Comparison of ENCODE assay signal across 16 cellular contexts in the genomic region with DNA sequence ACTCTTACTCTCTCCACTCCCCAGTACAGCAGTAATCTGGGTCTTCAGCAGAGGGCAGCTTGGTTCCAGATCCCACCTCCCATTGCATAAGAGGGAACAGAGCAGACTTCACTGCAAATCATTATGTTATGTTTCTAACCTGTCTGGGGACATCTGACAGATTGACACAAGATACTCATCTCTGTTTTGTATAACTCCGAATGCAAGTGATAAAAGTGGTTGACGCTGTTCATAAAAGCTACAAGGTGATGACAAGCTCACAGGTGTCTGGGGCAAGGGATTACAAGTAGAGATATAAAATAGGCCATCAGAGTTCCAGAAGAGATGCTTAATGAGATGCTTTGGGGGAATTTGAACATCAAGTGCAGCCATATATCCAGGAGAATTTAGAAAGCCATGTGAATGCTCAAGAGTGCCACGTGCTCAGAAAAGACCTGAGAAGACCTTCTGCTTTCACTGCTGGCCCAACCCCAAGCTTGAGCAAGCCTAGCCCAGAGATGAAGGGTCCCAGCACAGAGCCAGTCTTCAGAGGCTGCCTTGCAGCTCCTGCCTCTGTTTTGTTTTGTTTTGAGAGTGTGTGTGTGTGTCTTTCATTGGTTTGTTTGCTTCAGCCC.
DNase-seq lines count a peak whose midpoint lies in the region; ATAC-seq, FAIRE-seq and TF ChIP-seq lines count a peak whose summit lies in the region.
"Had no signal": no experiment of that assay in that cellular context is flagged by ENCODE, and none has a peak within 500 bp of the region (broad histone marks: within the 10 kb centered on the region; RNA-seq: fewer than 3 reads in every experiment).

No MANE protein-coding gene starts in this region.

- H3K4me3 ChIP-seq in HepG2 (replicated peaks in 1 of 3; ENCODE audit: insufficient read depth in 1 of 3, low read depth in 2 of 3, low read length in 3 of 3) = no peak overlapping the region
- no peak overlapping the region for H3K4me3 ChIP-seq in right lobe of liver
- no peak overlapping the region for H3K4me3 ChIP-seq in neural cell (ENCODE audit: low read length)
- H3K4me3 ChIP-seq: BLaER1 treated with 17β-estradiol and CSF1 and Interleukin-3, amounts not matched to agents 10 nM and 100 nM had no signal

- TF ChIP-seq CTCF in HepG2 (CRISPR knock-in tag; IDR thresholded peaks at IDR 0.05) (no peak), right lobe of liver (IDR thresholded peaks at IDR 0.05) (no peak), neural cell (IDR thresholded peaks at IDR 0.05; ENCODE audit: poor library complexity, severe bottlenecking) (no peak), progenitor cell of endocrine pancreas (IDR thresholded peaks at IDR 0.05; ENCODE audit: unreplicated experiment) (no peak)

- no peaks in the 10 kb centered on the region for H3K9me3 Mint-ChIP-seq in progenitor cell of endocrine pancreas (ENCODE audit: low read depth)
- peaks cover 3 to 35% (median 9%) of the 10 kb centered on the region in 6 donors for H3K9me3 Mint-ChIP-seq in immature natural killer cell
- H3K9me3 Mint-ChIP-seq: HFFc6 had no signal

- H3K36me3 ChIP-seq in HepG2 (replicated peaks in 1 of 2; ENCODE audit: control insufficient read depth in 1 of 2, insufficient read depth in 2 of 2, low read length in 2 of 2) (no peaks in the 10 kb centered on the region), right lobe of liver (no peaks in the 10 kb centered on the region), neural cell (ENCODE audit: insufficient read depth, low read length) (no peaks in the 10 kb centered on the region)
- H3K36me3 ChIP-seq: BLaER1 treated with 17β-estradiol and CSF1 and Interleukin-3, amounts not matched to agents 10 nM and 100 nM had no signal

- TF ChIP-seq EP300 in HepG2 (IDR thresholded peaks at IDR 0.05; ENCODE audit: low read depth in 2 of 2, low read length in 2 of 2) (no peak), HepG2 (CRISPR knock-in tag; IDR thresholded peaks at IDR 0.05; ENCODE audit: borderline replicate concordance) (no peak), neural cell (conservative IDR thresholded peaks at IDR 0.05; ENCODE audit: poor library complexity, severe bottlenecking) (peak; percentile 66)

- no peaks in the 10 kb centered on the region for H3K79me2 ChIP-seq in HepG2 (ENCODE audit: insufficient read depth, low read length)
- H3K79me2 ChIP-seq in neural cell (replicated peaks; ENCODE audit: insufficient read depth, low read length) = no peaks in the 10 kb centered on the region

- H3K4me2 ChIP-seq in HepG2 (ENCODE audit: low read depth, low read length) (no peak overlapping the region), neural cell (ENCODE audit: low read length) (no peak overlapping the region)
- H3K4me2 ChIP-seq: BLaER1 treated with 17β-estradiol and CSF1 and Interleukin-3, amounts not matched to agents 10 nM and 100 nM had no signal

- no peak overlapping the region for H3K27ac Mint-ChIP-seq in progenitor cell of endocrine pancreas
- no peak overlapping the region for H3K27ac Mint-ChIP-seq in immature natural killer cell
- H3K27ac Mint-ChIP-seq: CD8-positive, alpha-beta T cell; HFFc6 had no signal

- H3K9ac ChIP-seq in HepG2 (ENCODE audit: insufficient read depth, low read depth, low read length) (no peak overlapping the region), neural cell (ENCODE audit: low read length) (no peak overlapping the region)
- H3K9ac ChIP-seq: BLaER1 treated with 17β-estradiol and CSF1 and Interleukin-3, amounts not matched to agents 10 nM and 100 nM had no signal

- in situ Hi-C loops in HepG2 (cut with HindIII; ENCODE audit: extremely low pct_ligation_motif_present, low pct_unique_long_range_greater_than_20kb) = no loop called here

- POLR2A ChIA-PET in HepG2 (lab: Yijun Ruan, JAX) = no interaction called here

- no peaks in the 10 kb centered on the region for H3K9me2 ChIP-seq in neural cell (ENCODE audit: insufficient read depth, low read length)

- CTCF ChIA-PET in HepG2 (lab: Yijun Ruan, JAX; ENCODE audit: low intra/inter-chr PET ratio, low total read pairs) = no interaction called here

- H3K36me3 Mint-ChIP-seq in progenitor cell of endocrine pancreas (ENCODE audit: insufficient read depth) (no peaks in the 10 kb centered on the region), immature natural killer cell (peaks cover 0 to 4% (median 0%) of the 10 kb centered on the region in 3 donors)
- H3K36me3 Mint-ChIP-seq: CD8-positive, alpha-beta T cell had no signal

- no peaks in the 10 kb centered on the region for H3K27me3 Mint-ChIP-seq in progenitor cell of endocrine pancreas
- no peaks in the 10 kb centered on the region for H3K27me3 Mint-ChIP-seq in immature natural killer cell (ENCODE audit: low read depth in 3 of 3)

- no peaks in the 10 kb centered on the region for H3K4me1 ChIP-seq in HepG2 (ENCODE audit: insufficient read depth, low read length)
- H3K4me1 ChIP-seq in right lobe of liver = no peaks in the 10 kb centered on the region
- H3K4me1 ChIP-seq: BLaER1 treated with 17β-estradiol and CSF1 and Interleukin-3, amounts not matched to agents 10 nM and 100 nM had no signal

- TF ChIP-seq RAD21 in HepG2 (CRISPR knock-in tag; IDR thresholded peaks at IDR 0.05) (no peak), neural cell (conservative IDR thresholded peaks at IDR 0.05) (peak; percentile 25)

- no peak for DNase-seq in HepG2 (ENCODE audit: low spot score)
- no peak for DNase-seq in right lobe of liver
- peak; percentile 56 for DNase-seq in SK-N-DZ (ENCODE audit: low spot score)
- DNase-seq in progenitor cell of endocrine pancreas (ENCODE audit: low spot score, unreplicated experiment) = no peak
- DNase-seq in activated CD4-positive, CD25-positive, alpha-beta regulatory T cell (lab: John Stamatoyannopoulos, UW) = no peak
- no peak for DNase-seq in immature natural killer cell
- DNase-seq: 8988T; Calu3; CD8-positive, alpha-beta T cell; DMS79 treated with DMSO at 0.1 percent for 48 hours; GF-D8; HFFc6 had no signal

- H3K9me3 ChIP-seq in HepG2 (ENCODE audit: low read length) = no peaks in the 10 kb centered on the region
- H3K9me3 ChIP-seq in right lobe of liver = no peaks in the 10 kb centered on the region
- H3K9me3 ChIP-seq in neural cell (ENCODE audit: low read length) = no peaks in the 10 kb centered on the region
- H3K9me3 ChIP-seq: BLaER1 treated with 17β-estradiol and CSF1 and Interleukin-3, amounts not matched to agents 10 nM and 100 nM had no signal

- H3K4me3 Mint-ChIP-seq in progenitor cell of endocrine pancreas (ENCODE audit: low read depth) (no peak overlapping the region), immature natural killer cell (no peak overlapping the region)
- H3K4me3 Mint-ChIP-seq: CD8-positive, alpha-beta T cell; HFFc6 had no signal

- ATAC-seq in HepG2 = no peak
- ATAC-seq in right lobe of liver = no peak
- ATAC-seq: CD8-positive, alpha-beta T cell; HCT116 had no signal

- H3K27ac ChIP-seq in HepG2 (ENCODE audit: extremely low read length, insufficient read depth, low read length) (no peak overlapping the region), right lobe of liver (no peak overlapping the region), neural cell (ENCODE audit: low read length) (no peak overlapping the region)
- H3K27ac ChIP-seq: BLaER1 treated with 17β-estradiol and CSF1 and Interleukin-3, amounts not matched to agents 10 nM and 100 nM had no signal

- no TSS peak for BruUV-seq in HepG2 (replicated peaks; lab: Mats Ljungman, UMichigan)

- H3K4me1 Mint-ChIP-seq in progenitor cell of endocrine pancreas (ENCODE audit: low read depth) (no peaks in the 10 kb centered on the region), immature natural killer cell (no peaks in the 10 kb centered on the region)

- no peak for TF ChIP-seq POLR2A in HepG2 (IDR thresholded peaks at IDR 0.05; ENCODE audit: insufficient read depth in 1 of 2, low read depth in 2 of 2, low read length in 2 of 2)
- no peak for TF ChIP-seq POLR2A in right lobe of liver (IDR thresholded peaks at IDR 0.05)

- H3K27me3 ChIP-seq in HepG2 (ENCODE audit: control insufficient read depth in 1 of 2, insufficient read depth in 2 of 2, low read length in 2 of 2) = no peaks in the 10 kb centered on the region
- H3K27me3 ChIP-seq in right lobe of liver = no peaks in the 10 kb centered on the region
- H3K27me3 ChIP-seq in neural cell (ENCODE audit: insufficient read depth, low read depth, low read length) = no peaks in the 10 kb centered on the region
- H3K27me3 ChIP-seq: BLaER1 treated with 17β-estradiol and CSF1 and Interleukin-3, amounts not matched to agents 10 nM and 100 nM had no signal

- H2AFZ ChIP-seq in HepG2 (ENCODE audit: low read length) = no peak overlapping the region
- no peak overlapping the region for H2AFZ ChIP-seq in neural cell (ENCODE audit: low read depth, low read length)

- FAIRE-seq in HepG2 (lab: Jason Lieb, UNC) = no peak
- FAIRE-seq: H1 had no signal

- intact Hi-C loops in HepG2 (cut with micrococcal nuclease; ENCODE audit: unreplicated experiment) (no loop called here), right lobe of liver (cut with DNase I) (no loop called here)

- no peaks in the 10 kb centered on the region for H4K20me1 ChIP-seq in HepG2 (ENCODE audit: insufficient read depth, low read length)
- H4K20me1 ChIP-seq in neural cell (ENCODE audit: insufficient read depth) = no peaks in the 10 kb centered on the region
- H4K20me1 ChIP-seq: BLaER1 treated with 17β-estradiol and CSF1 and Interleukin-3, amounts not matched to agents 10 nM and 100 nM had no signal

- 5% methylated on average over 3 of the region's 3 CpGs for WGBS in HepG2 (ENCODE audit: low lambda C conversion rate)
- WGBS in right lobe of liver (ENCODE audit: insufficient coverage, low coverage, low lambda C conversion rate, missing lambda C conversion rate) = 33% methylated on average over 3 of the region's 3 CpGs

- no peaks in the 10 kb centered on the region for H3F3A ChIP-seq in neural cell (ENCODE audit: insufficient read depth, low read length, poor library complexity, severe bottlenecking)

TF ChIP-seq in HepG2, 621 proteins besides CTCF, POLR2A, EP300 and RAD21 (continues in another document):
- no peak for TF ChIP-seq REXO4 (CRISPR knock-in tag; IDR thresholded peaks at IDR 0.05; ENCODE audit: borderline replicate concordance)

TF ChIP-seq in neural cell, 6 proteins besides CTCF, POLR2A, EP300 and RAD21 (continues in another document):
- TF ChIP-seq MXI1 (conservative IDR thresholded peaks at IDR 0.05; ENCODE audit: poor library complexity, severe bottlenecking) = no peak
- TF ChIP-seq SMC3 (conservative IDR thresholded peaks at IDR 0.05; ENCODE audit: poor library complexity) = no peak
- TF ChIP-seq POLR2AphosphoS5 (IDR thresholded peaks at IDR 0.05) = no peak
- TF ChIP-seq EZH2 (IDR thresholded peaks at IDR 0.05; ENCODE audit: borderline replicate concordance, insufficient read depth, low read length, poor library complexity, severe bottlenecking) = no peak
